ENCODE assay signal across 14 cellular contexts in genomic region chr2:171966268-171966667, GRCh38.
A peak's percentile ranks its signal among the peaks of the same experiment; 100 is the strongest.
DNase-seq lines count a peak whose midpoint lies in the region; TF ChIP-seq lines count a peak whose summit lies in the region.
"Had no signal": no experiment of that assay in that cellular context is flagged by ENCODE, and none has a peak within 500 bp of the region (broad histone marks: within the 10 kb centered on the region; RNA-seq: fewer than 3 reads in every experiment).

No MANE protein-coding gene starts in this region.

- H3K36me3 ChIP-seq in endocrine pancreas (ENCODE audit: control insufficient read depth, insufficient read depth, low read length) (no peaks in the 10 kb centered on the region), brain microvascular endothelial cell (replicated peaks) (no peaks in the 10 kb centered on the region)

- H3K4me3 ChIP-seq in endocrine pancreas (ENCODE audit: control insufficient read depth, insufficient read depth, low read length): peak overlapping the region; percentile 25
- no peak overlapping the region for H3K4me3 ChIP-seq in brain microvascular endothelial cell (ENCODE audit: low read depth, low read length)
- H3K4me3 ChIP-seq: BLaER1 had no signal

- H3K27me3 ChIP-seq in endocrine pancreas (ENCODE audit: control insufficient read depth, insufficient read depth, low read length) (no peaks in the 10 kb centered on the region), brain microvascular endothelial cell (replicated peaks) (no peaks in the 10 kb centered on the region)
- H3K27me3 ChIP-seq: BLaER1 had no signal

- H3K4me1 ChIP-seq in endocrine pancreas (ENCODE audit: control insufficient read depth, insufficient read depth, low read length): no peaks in the 10 kb centered on the region
- H3K4me1 ChIP-seq: BLaER1 had no signal

- no peak overlapping the region for H3K9ac ChIP-seq in endocrine pancreas (ENCODE audit: control insufficient read depth, insufficient read depth, low read length)
- H3K9ac ChIP-seq: BLaER1 had no signal

- H3K9me3 ChIP-seq in endocrine pancreas (ENCODE audit: control insufficient read depth, low read length): no peaks in the 10 kb centered on the region
- H3K9me3 ChIP-seq: BLaER1 had no signal

- no peak for TF ChIP-seq CTCF in brain microvascular endothelial cell (IDR thresholded peaks at IDR 0.05; ENCODE audit: low read depth, low read length, missing control alignments)

- H3K27ac ChIP-seq in brain microvascular endothelial cell: no peak overlapping the region
- H3K27ac ChIP-seq: BLaER1 had no signal

- DNase-seq in COR-L47 (lab: John Stamatoyannopoulos, UW) (peak; percentile 91), NCI-H1417 (lab: John Stamatoyannopoulos, UW) (peak in 2 of 3 experiments; percentile 54 to 90), NCI-H2227 (lab: John Stamatoyannopoulos, UW; ENCODE audit: unreplicated experiment) (peak; percentile 97), brain microvascular endothelial cell (no peak), NCI-H2171 treated with DMSO at 0.1 percent for 48 hours (lab: John Stamatoyannopoulos, UW) (no peak), HUDEP-2 (lab: John Stamatoyannopoulos, UW; ENCODE audit: unreplicated experiment in 76 of 76) (no peak)
- DNase-seq: CD8-positive, alpha-beta T cell; NCI-H1048; NCI-H2171; NCI-H510A treated with DMSO at 0.1 percent for 48 hours; RPMI8226; SIG-M5 had no signal

- in situ Hi-C loops in brain microvascular endothelial cell (cut with HindIII; ENCODE audit: low pct_ligation_motif_present, low sequenced_read_pairs): no loop called here

Comparison
In these comparisons a context has a peak if more than half of its experiments do, and no peak if none do; other contexts are left out.
1. DNase-seq: peak in COR-L47 (single experiment), NCI-H1417 (2 of 3) and NCI-H2227 (single experiment); none in brain microvascular endothelial cell (single experiment), NCI-H2171 treated with DMSO at 0.1 percent for 48 hours (single experiment) and HUDEP-2 (0 of 76).